9 cellular contexts compared by ENCODE assay signal in genomic region chr1:165898837-165899236, GRCh38.
A peak's percentile ranks its signal among the peaks of the same experiment; 100 is the strongest.
DNase-seq lines count a peak whose midpoint lies in the region; ATAC-seq and TF ChIP-seq lines count a peak whose summit lies in the region.
"Had no signal": no experiment of that assay in that cellular context is flagged by ENCODE, and none has a peak within 500 bp of the region (broad histone marks: within the 10 kb centered on the region; RNA-seq: fewer than 3 reads in every experiment).

No MANE protein-coding gene starts in this region.

- H3K4me1 Mint-ChIP-seq in naive thymus-derived CD8-positive, alpha-beta T cell = peaks cover 0 to 5% (median 1%) of the 10 kb centered on the region in 4 donors

- TF ChIP-seq EP300 in suprapubic skin (IDR thresholded peaks at IDR 0.05) = no peak

- H3K9me3 ChIP-seq in suprapubic skin = no peaks in the 10 kb centered on the region

- peaks cover 10% of the 10 kb centered on the region for H3K36me3 ChIP-seq in brain microvascular endothelial cell (replicated peaks)
- peaks cover 4% of the 10 kb centered on the region for H3K36me3 ChIP-seq in suprapubic skin

- no peak for ATAC-seq in HG03095 (IDR thresholded peaks at IDR 0.05; ENCODE audit: unreplicated experiment)
- no peak for ATAC-seq in naive thymus-derived CD8-positive, alpha-beta T cell
- ATAC-seq in GM21786 (IDR thresholded peaks at IDR 0.05; ENCODE audit: unreplicated experiment) = no peak
- ATAC-seq: activated T-cell treated with anti-CD3 and anti-CD28 coated beads, Interleukin-2, amount 50 U/mL, for 4 hours had no signal

- H3K27ac Mint-ChIP-seq in naive thymus-derived CD8-positive, alpha-beta T cell = no peak overlapping the region

- no peak for TF ChIP-seq POLR2A in suprapubic skin (IDR thresholded peaks at IDR 0.05)

- no peaks in the 10 kb centered on the region for H3K27me3 ChIP-seq in brain microvascular endothelial cell (replicated peaks)
- no peaks in the 10 kb centered on the region for H3K27me3 ChIP-seq in suprapubic skin

- in situ Hi-C loops in brain microvascular endothelial cell (cut with HindIII; ENCODE audit: low pct_ligation_motif_present, low sequenced_read_pairs) = no loop called here

- no peaks in the 10 kb centered on the region for H3K9me3 Mint-ChIP-seq in naive thymus-derived CD8-positive, alpha-beta T cell
- H3K9me3 Mint-ChIP-seq: activated T-cell treated with anti-CD3 and anti-CD28 coated beads, Interleukin-2, amount 50 U/mL, for 4 hours had no signal

- no peak overlapping the region for H3K4me3 Mint-ChIP-seq in naive thymus-derived CD8-positive, alpha-beta T cell
- H3K4me3 Mint-ChIP-seq: activated T-cell treated with anti-CD3 and anti-CD28 coated beads, Interleukin-2, amount 50 U/mL, for 4 hours had no signal

- POLR2A ChIA-PET in naive thymus-derived CD8-positive, alpha-beta T cell (lab: Charles Lee) = no interaction called here

- peak; percentile 96 for DNase-seq in HFF-Myc (ENCODE audit: extremely low read depth, low read depth)
- DNase-seq in brain microvascular endothelial cell = peak; percentile 97
- peak; percentile 94 for DNase-seq in hepatic stellate cell (ENCODE audit: low spot score)
- DNase-seq in suprapubic skin (ENCODE audit: low spot score in 2 of 2) = no peak
- DNase-seq in SK-N-DZ (ENCODE audit: low spot score) = no peak
- no peak for DNase-seq in naive thymus-derived CD8-positive, alpha-beta T cell
- DNase-seq: activated T-cell treated with anti-CD3 and anti-CD28 coated beads, Interleukin-2, amount 50 U/mL, for 4 hours had no signal

- WGBS in suprapubic skin = 37% methylated on average over 3 of the region's 3 CpGs

- peaks cover 64% of the 10 kb centered on the region for H3K4me1 ChIP-seq in suprapubic skin

- peaks cover 0 to 5% (median 0%) of the 10 kb centered on the region in 3 donors for H3K36me3 Mint-ChIP-seq in naive thymus-derived CD8-positive, alpha-beta T cell

- H3K4me3 ChIP-seq in HFF-Myc (replicated peaks; ENCODE audit: low read depth, low read length) = no peak overlapping the region
- H3K4me3 ChIP-seq in brain microvascular endothelial cell (ENCODE audit: low read depth, low read length) = no peak overlapping the region
- no peak overlapping the region for H3K4me3 ChIP-seq in suprapubic skin

- H3K27ac ChIP-seq in brain microvascular endothelial cell (peak overlapping the region; percentile 99), suprapubic skin (peak overlapping the region; percentile 82)

- no peaks in the 10 kb centered on the region for H3K27me3 Mint-ChIP-seq in naive thymus-derived CD8-positive, alpha-beta T cell

- TF ChIP-seq CTCF in HFF-Myc (IDR thresholded peaks at IDR 0.05; ENCODE audit: low read depth, low read length, missing control alignments) (no peak), brain microvascular endothelial cell (IDR thresholded peaks at IDR 0.05; ENCODE audit: low read depth, low read length, missing control alignments) (no peak), suprapubic skin (IDR thresholded peaks at IDR 0.05) (no peak)

Comparison
In these comparisons a context has a peak if more than half of its experiments do, and no peak if none do; other contexts are left out.
1. DNase-seq: peak in HFF-Myc (single experiment), brain microvascular endothelial cell (single experiment) and hepatic stellate cell (single experiment); none in suprapubic skin (0 of 2), SK-N-DZ (single experiment) and naive thymus-derived CD8-positive, alpha-beta T cell (0 of 10).